In genomic region chr6:137363805-137364138, GRCh38 we compare ENCODE assay signal across 12 cellular contexts.
DNase-seq lines count a peak whose midpoint lies in the region; ATAC-seq and TF ChIP-seq lines count a peak whose summit lies in the region.
"Had no signal": no experiment of that assay in that cellular context is flagged by ENCODE, and none has a peak within 500 bp of the region (broad histone marks: within the 10 kb centered on the region; RNA-seq: fewer than 3 reads in every experiment).

No MANE protein-coding gene starts in this region.

- no peak for TF ChIP-seq CTCF in SK-N-SH (IDR thresholded peaks at IDR 0.05)

- H3K4me1 Mint-ChIP-seq in activated naive CD8-positive, alpha-beta T cell treated with anti-CD3 and anti-CD28 coated beads, Interleukin-2, amount 10 ng/mL, durations not matched to agents 7 days and 5 days: peaks cover 12% of the 10 kb centered on the region
- peaks cover 17% of the 10 kb centered on the region for H3K4me1 Mint-ChIP-seq in activated naive CD8-positive, alpha-beta T cell treated with anti-CD3 and anti-CD28 coated beads for 36 hours
- H3K4me1 Mint-ChIP-seq in central memory CD8-positive, alpha-beta T cell: peaks cover 36% of the 10 kb centered on the region

- H4K20me1 ChIP-seq in SK-N-SH (ENCODE audit: insufficient read depth): no peaks in the 10 kb centered on the region

- no peak overlapping the region for H3K4me3 ChIP-seq in SK-N-MC
- no peak overlapping the region for H3K4me3 ChIP-seq in SK-N-SH (ENCODE audit: low read depth in 2 of 2, low read length in 1 of 2)

- H3K4me3 Mint-ChIP-seq in activated naive CD8-positive, alpha-beta T cell treated with anti-CD3 and anti-CD28 coated beads, Interleukin-2, amount 10 ng/mL, durations not matched to agents 7 days and 5 days: peak overlapping the region; percentile 4
- no peak overlapping the region for H3K4me3 Mint-ChIP-seq in activated naive CD8-positive, alpha-beta T cell treated with anti-CD3 and anti-CD28 coated beads for 36 hours
- H3K4me3 Mint-ChIP-seq in central memory CD8-positive, alpha-beta T cell: peak overlapping the region; percentile 30
- H3K4me3 Mint-ChIP-seq: nephron had no signal

- no peak for TF ChIP-seq EP300 in SK-N-SH (IDR thresholded peaks at IDR 0.05; ENCODE audit: borderline replicate concordance in 1 of 2, low read depth in 1 of 2, low read length in 1 of 2)

- no peak for TF ChIP-seq RAD21 in SK-N-SH (IDR thresholded peaks at IDR 0.05; ENCODE audit: low read length)

- H3K9me3 Mint-ChIP-seq in activated naive CD8-positive, alpha-beta T cell treated with anti-CD3 and anti-CD28 coated beads, Interleukin-2, amount 10 ng/mL, durations not matched to agents 7 days and 5 days: no peaks in the 10 kb centered on the region
- H3K9me3 Mint-ChIP-seq in activated naive CD8-positive, alpha-beta T cell treated with anti-CD3 and anti-CD28 coated beads for 36 hours: no peaks in the 10 kb centered on the region
- H3K9me3 Mint-ChIP-seq in central memory CD8-positive, alpha-beta T cell: no peaks in the 10 kb centered on the region
- H3K9me3 Mint-ChIP-seq: nephron had no signal

- H3K36me3 Mint-ChIP-seq in activated naive CD8-positive, alpha-beta T cell treated with anti-CD3 and anti-CD28 coated beads, Interleukin-2, amount 10 ng/mL, durations not matched to agents 7 days and 5 days: no peaks in the 10 kb centered on the region
- no peaks in the 10 kb centered on the region for H3K36me3 Mint-ChIP-seq in activated naive CD8-positive, alpha-beta T cell treated with anti-CD3 and anti-CD28 coated beads for 36 hours
- peaks cover 2% of the 10 kb centered on the region for H3K36me3 Mint-ChIP-seq in central memory CD8-positive, alpha-beta T cell (ENCODE audit: insufficient read depth)

- H3K9me2 ChIP-seq in SK-N-SH: no peaks in the 10 kb centered on the region

- H3K79me2 ChIP-seq in SK-N-SH (ENCODE audit: insufficient read depth): no peaks in the 10 kb centered on the region

- in situ Hi-C loops in ACHN (cut with HindIII; ENCODE audit: low pct_ligation_motif_present, low pct_unique_long_range_greater_than_20kb, low sequenced_read_pairs): no loop called here

- H3K4me1 ChIP-seq in SK-N-SH (ENCODE audit: control insufficient read depth in 1 of 2, insufficient read depth in 2 of 2, low read depth in 1 of 2, low read length in 1 of 2): no peaks in the 10 kb centered on the region

- no peak overlapping the region for H3K9ac ChIP-seq in SK-N-MC (ENCODE audit: insufficient read length)
- H3K9ac ChIP-seq in SK-N-SH: no peak overlapping the region

- no peak overlapping the region for H2AFZ ChIP-seq in SK-N-SH (ENCODE audit: low read depth)

- H3K27me3 ChIP-seq in SK-N-SH (ENCODE audit: insufficient read depth): no peaks in the 10 kb centered on the region; the same call in 1 of the 2 replicates

- no peaks in the 10 kb centered on the region for H3K36me3 ChIP-seq in SK-N-MC (ENCODE audit: insufficient read depth, low read length)
- H3K36me3 ChIP-seq in SK-N-SH (replicated peaks in 1 of 2; ENCODE audit: control insufficient read depth in 1 of 2, insufficient read depth in 2 of 2, low read length in 1 of 2): no peaks in the 10 kb centered on the region

- H3K27ac Mint-ChIP-seq in activated naive CD8-positive, alpha-beta T cell treated with anti-CD3 and anti-CD28 coated beads, Interleukin-2, amount 10 ng/mL, durations not matched to agents 7 days and 5 days: no peak overlapping the region
- no peak overlapping the region for H3K27ac Mint-ChIP-seq in activated naive CD8-positive, alpha-beta T cell treated with anti-CD3 and anti-CD28 coated beads for 36 hours
- peak overlapping the region; percentile 45 for H3K27ac Mint-ChIP-seq in central memory CD8-positive, alpha-beta T cell (ENCODE audit: low read depth)
- H3K27ac Mint-ChIP-seq: nephron had no signal

- CTCF ChIA-PET in SK-N-SH (lab: Yijun Ruan, JAX): interaction anchor here (1.0 kb wide), 2 partner anchors 9 to 17 kb away, joined by 3 read pairs; no protein-coding TSS in a partner anchor

- POLR2A ChIA-PET in activated naive CD8-positive, alpha-beta T cell treated with anti-CD3 and anti-CD28 coated beads, Interleukin-2, amount 10 ng/mL, durations not matched to agents 7 days and 5 days (lab: Charles Lee): interaction anchor here (1.1 kb wide), 1 partner anchor 24 kb away, joined by 3 read pairs; no protein-coding TSS in a partner anchor
- POLR2A ChIA-PET in SK-N-SH (lab: Yijun Ruan, JAX): no interaction called here

- H3K27me3 Mint-ChIP-seq in activated naive CD8-positive, alpha-beta T cell treated with anti-CD3 and anti-CD28 coated beads, Interleukin-2, amount 10 ng/mL, durations not matched to agents 7 days and 5 days: peaks cover 2% of the 10 kb centered on the region
- no peaks in the 10 kb centered on the region for H3K27me3 Mint-ChIP-seq in activated naive CD8-positive, alpha-beta T cell treated with anti-CD3 and anti-CD28 coated beads for 36 hours
- no peaks in the 10 kb centered on the region for H3K27me3 Mint-ChIP-seq in central memory CD8-positive, alpha-beta T cell

- H3K4me2 ChIP-seq in SK-N-SH: no peak overlapping the region

- no peaks in the 10 kb centered on the region for H3F3A ChIP-seq in SK-N-SH (replicated peaks; ENCODE audit: insufficient read depth)

- no peak for ATAC-seq in activated naive CD8-positive, alpha-beta T cell treated with anti-CD3 and anti-CD28 coated beads, Interleukin-2, amount 10 ng/mL, durations not matched to agents 7 days and 5 days (ENCODE audit: low read depth)
- ATAC-seq in central memory CD8-positive, alpha-beta T cell (replicated peaks; ENCODE audit: extremely low read depth, poor library complexity, severe bottlenecking): peak; percentile 68
- ATAC-seq: esophagus mucosa had no signal

- no peak for DNase-seq in activated naive CD8-positive, alpha-beta T cell treated with anti-CD3 and anti-CD28 coated beads, Interleukin-2, amount 10 ng/mL, durations not matched to agents 7 days and 5 days
- DNase-seq in activated naive CD8-positive, alpha-beta T cell treated with anti-CD3 and anti-CD28 coated beads for 36 hours: no peak
- DNase-seq in SK-N-MC (ENCODE audit: low read depth, low spot score) (no peak), substantia nigra (lab: John Stamatoyannopoulos, UW) (no peak), NCI-H1092 treated with DMSO at 0.1 percent for 48 hours (lab: John Stamatoyannopoulos, UW) (no peak), SK-N-SH (no peak), ACHN (no peak)
- DNase-seq in central memory CD8-positive, alpha-beta T cell (ENCODE audit: low spot score in 2 of 2): no peak
- DNase-seq: activated CD8-positive, alpha-beta memory T cell treated with anti-CD3 and anti-CD28 coated beads, Interleukin-2, amount 50 U/mL, for 4 hours; NCI-H1694 treated with DMSO at 0.1 percent for 48 hours had no signal

- H3K27ac ChIP-seq in SK-N-MC (peak overlapping the region; percentile 55), substantia nigra (ENCODE audit: low read depth, low read length, poor library complexity, severe bottlenecking) (peak overlapping the region; percentile 93), SK-N-SH (ENCODE audit: low read depth in 2 of 2, low read length in 1 of 2) (no peak overlapping the region)

- 30% methylated on average over 5 of the region's 5 CpGs for WGBS in SK-N-SH (ENCODE audit: low lambda C conversion rate)

- no peaks in the 10 kb centered on the region for H3K9me3 ChIP-seq in SK-N-MC (ENCODE audit: low read depth, low read length)
- no peaks in the 10 kb centered on the region for H3K9me3 ChIP-seq in SK-N-SH

TF ChIP-seq in SK-N-SH, 30 proteins besides CTCF, POLR2A, EP300 and RAD21:
- TF ChIP-seq POLR2AphosphoS5 (IDR thresholded peaks at IDR 0.05; ENCODE audit: low read depth, low read length) (no peak), PBX3 (IDR thresholded peaks at IDR 0.05) (no peak), FOXJ3 (CRISPR knock-in tag; IDR thresholded peaks at IDR 0.05) (no peak), MXI1 (IDR thresholded peaks at IDR 0.05; ENCODE audit: low read depth, low read length) (no peak), ZBTB33 (IDR thresholded peaks at IDR 0.05; ENCODE audit: borderline replicate concordance, low read depth) (no peak), RCOR1 (IDR thresholded peaks at IDR 0.05; ENCODE audit: low read length) (no peak), RFX5 (IDR thresholded peaks at IDR 0.05; ENCODE audit: low read length) (no peak)

Comparison
In these comparisons a context has a peak if more than half of its experiments do, and no peak if none do; other contexts are left out.
1. H3K27ac ChIP-seq: peak in SK-N-MC (single experiment) and substantia nigra (single experiment); none in SK-N-SH (0 of 2).